Comparison of ENCODE assay signal across 8 cellular contexts in genomic region chr9:136328011-136328621, GRCh38. TPM values are rescaled to one million over a fixed set of nuclear protein-coding genes. Genes with fewer than 3 reads are reported as not detected.
A peak's percentile ranks its signal among the peaks of the same experiment; 100 is the strongest.
DNase-seq lines count a peak whose midpoint lies in the region; ATAC-seq, FAIRE-seq and TF ChIP-seq lines count a peak whose summit lies in the region.

No MANE protein-coding gene starts in this region.

- no peak for ATAC-seq in GM21526 (IDR thresholded peaks at IDR 0.05; ENCODE audit: low FRiP score, unreplicated experiment)

- H3K27me3 ChIP-seq in AG04450 (ENCODE audit: control insufficient read depth, insufficient read depth, low read length) (no peaks in the 10 kb centered on the region), muscle layer of colon (ENCODE audit: control insufficient read depth in 1 of 2, insufficient read depth in 2 of 2, low read length in 2 of 2) (no peaks in the 10 kb centered on the region)

- peak overlapping the region; percentile 70 for H3K27ac ChIP-seq in AG04450 (ENCODE audit: low read depth, low read length)
- peak overlapping the region; percentile 64 for H3K27ac ChIP-seq in caudate nucleus (ENCODE audit: low read depth, low read length)
- H3K27ac ChIP-seq in muscle layer of colon (ENCODE audit: low read depth, low read length), result no peak overlapping the region

- no peak for TF ChIP-seq EP300 in Ishikawa (IDR thresholded peaks at IDR 0.05; ENCODE audit: borderline replicate concordance)

- TF ChIP-seq RAD21 in Ishikawa (IDR thresholded peaks at IDR 0.05; ENCODE audit: low read depth), result no peak

- peaks cover 24% of the 10 kb centered on the region for H3K4me1 ChIP-seq in muscle layer of colon (ENCODE audit: insufficient read depth, low read length)

- H3K9me3 ChIP-seq in AG04450 (ENCODE audit: control insufficient read depth, insufficient read depth, low read length), result peaks cover 10% of the 10 kb centered on the region; the same call in 1 of the 2 replicates
- no peaks in the 10 kb centered on the region for H3K9me3 ChIP-seq in muscle layer of colon (ENCODE audit: low read length)

- TF ChIP-seq CTCF in AG04450 (IDR thresholded peaks at IDR 0.05; ENCODE audit: low read depth, low read length), result no peak

- DNase-seq in AG04450 (ENCODE audit: low read depth, low spot score) (no peak), caudate nucleus (lab: John Stamatoyannopoulos, UW) (peak in 3 of 61 donors; percentile 39 to 71 (median 64)), T1000 (lab: John Stamatoyannopoulos, UW) (no peak), hepatic stellate cell (ENCODE audit: low spot score) (no peak), GM12892 (ENCODE audit: insufficient read length) (no peak)

- H3K4me3 ChIP-seq in AG04450 (ENCODE audit: low read depth, low read length), result peak overlapping the region; percentile 97
- peak overlapping the region; percentile 9 to 79 for H3K4me3 ChIP-seq in muscle layer of colon (ENCODE audit: low read depth in 1 of 2, low read length in 2 of 2)

- CTCF ChIA-PET in AG04450 (lab: Charles Lee), result interaction anchor here (0.5 kb wide), 1 partner anchor 727 kb away, joined by 9 read pairs; no protein-coding TSS in a partner anchor

- no peak for FAIRE-seq in GM12892 (lab: Jason Lieb, UNC)

- no peaks in the 10 kb centered on the region for H3K36me3 ChIP-seq in muscle layer of colon (ENCODE audit: insufficient read depth, low read length)

- no peak for TF ChIP-seq POLR2A in GM12892 (IDR thresholded peaks at IDR 0.05; ENCODE audit: low read depth, low read length)

- H3K9ac ChIP-seq in muscle layer of colon (ENCODE audit: low read length), result peak overlapping the region; percentile 77

- POLR2A ChIA-PET in AG04450 (lab: Yijun Ruan, JAX), result interaction anchor here (1.8 kb wide), 1 partner anchor 82 kb away, joined by 4 read pairs; no protein-coding TSS in a partner anchor

TF ChIP-seq in Ishikawa, 13 proteins besides CTCF, POLR2A, EP300 and RAD21:
- peak; percentile 19; the same call in 1 of the 2 replicates for TF ChIP-seq TCF12 (IDR thresholded peaks at IDR 0.05; ENCODE audit: low read depth)
- TF ChIP-seq NFIC (IDR thresholded peaks at IDR 0.05), result peak; percentile 84
- no peak for TF ChIP-seq YY1 (IDR thresholded peaks at IDR 0.05; ENCODE audit: low read depth)
- no peak for TF ChIP-seq CEBPB (IDR thresholded peaks at IDR 0.05)
- peak; percentile 75 for TF ChIP-seq TEAD4 (IDR thresholded peaks at IDR 0.05)

RNA-seq across cellular contexts. Expression of gene GPSM1, which starts 0.8 kb away (rescaled TPM):
- 22.5 and 32.8 TPM in 2 replicates for polyA plus RNA-seq in AG04450 (2011; rRNA removed)
- polyA minus RNA-seq in AG04450 (2011; rRNA and poly(A)+ RNA removed), result 20.8 and 28.2 TPM in 2 replicates
- polyA plus RNA-seq in GM12892 (2012; ENCODE audit: missing spikeins), result not detected

RNA-seq across cellular contexts. Expression of gene CCDC187, which starts 24.2 kb away (rescaled TPM):
- not detected in 2 replicates for polyA plus RNA-seq in AG04450 (2011; rRNA removed)
- polyA minus RNA-seq in AG04450 (2011; rRNA and poly(A)+ RNA removed), result not detected in 2 replicates
- polyA plus RNA-seq in GM12892 (2012; ENCODE audit: missing spikeins), result not detected

RNA-seq across cellular contexts. Expression of gene DNLZ, which starts 35.4 kb away (rescaled TPM):
- polyA plus RNA-seq in AG04450 (2011; rRNA removed), result 3.7 and 4.7 TPM in 2 replicates
- 0.74 and 0.96 TPM in 2 replicates for polyA minus RNA-seq in AG04450 (2011; rRNA and poly(A)+ RNA removed)
- 2.3 TPM for polyA plus RNA-seq in GM12892 (2012; ENCODE audit: missing spikeins)

RNA-seq across cellular contexts. Expression of gene CARD9, which starts 45.4 kb away (rescaled TPM):
- polyA plus RNA-seq in AG04450 (2011; rRNA removed), result 0.63 and 0.93 TPM in 2 replicates
- 0.51 and 0.87 TPM in 2 replicates for polyA minus RNA-seq in AG04450 (2011; rRNA and poly(A)+ RNA removed)
- 2.7 TPM for polyA plus RNA-seq in GM12892 (2012; ENCODE audit: missing spikeins)
